Comparison of ENCODE assay signal across 8 cellular contexts in genomic region chrX:152635941-152636340, GRCh38. TPM values are rescaled to one million over a fixed set of nuclear protein-coding genes. Genes with fewer than 3 reads are reported as not detected.
DNase-seq lines count a peak whose midpoint lies in the region; ATAC-seq and TF ChIP-seq lines count a peak whose summit lies in the region.

No MANE protein-coding gene starts in this region.

- H3K36me3 ChIP-seq in A673 (ENCODE audit: insufficient read depth, low read length, poor library complexity, severe bottlenecking): no peaks in the 10 kb centered on the region

- CTCF ChIA-PET in A673 (lab: Charles Lee): interaction anchor here (1.0 kb wide), 1 partner anchor 883 kb away, joined by 3 read pairs; no protein-coding TSS in a partner anchor

- H3K27me3 ChIP-seq in A673 (replicated peaks; ENCODE audit: insufficient read depth, low read depth, low read length, poor library complexity): peaks cover 27% of the 10 kb centered on the region

- intact Hi-C loops in A673 (cut with micrococcal nuclease; ENCODE audit: unreplicated experiment): loop anchor here (2.0 kb wide), 1 partner anchor 883 kb away; no protein-coding TSS in a partner anchor

- DNase-seq in A673 (ENCODE audit: low spot score) (peak; percentile 49), NAMALWA (ENCODE audit: low spot score) (peak; percentile 27), iris pigment epithelial cell (ENCODE audit: low read depth) (peak; percentile 70)

- H3K4me3 ChIP-seq in A673 (ENCODE audit: low read depth, low read length, poor library complexity, severe bottlenecking): no peak overlapping the region
- no peak overlapping the region for H3K4me3 ChIP-seq in WI38 (ENCODE audit: low read depth, low read length)

- ATAC-seq in HG03442 (IDR thresholded peaks at IDR 0.05; ENCODE audit: unreplicated experiment) (no peak), HG03139 (IDR thresholded peaks at IDR 0.05; ENCODE audit: unreplicated experiment) (no peak), HG02571 (IDR thresholded peaks at IDR 0.05; ENCODE audit: unreplicated experiment) (no peak)

- no peaks in the 10 kb centered on the region for H3K4me1 ChIP-seq in A673 (ENCODE audit: insufficient read depth, low read length, poor library complexity, severe bottlenecking)

- POLR2A ChIA-PET in A673 (lab: Charles Lee; ENCODE audit: low non-redundant PET): no interaction called here

- H3K27ac ChIP-seq in A673 (ENCODE audit: low read depth, low read length, poor library complexity, severe bottlenecking): no peak overlapping the region

- no TSS peak for BruUV-seq in A673 (replicated peaks; lab: Mats Ljungman, UMichigan)

- H3K9me3 ChIP-seq in A673 (ENCODE audit: low read depth, low read length, poor library complexity, severe bottlenecking): no peaks in the 10 kb centered on the region

- TF ChIP-seq CTCF in A673 (conservative IDR thresholded peaks at IDR 0.05; ENCODE audit: low read depth, low read length) (peak; percentile 61), GM12873 (IDR thresholded peaks at IDR 0.05; ENCODE audit: insufficient read depth, low read depth, low read length, missing control alignments) (peak; percentile 64), WI38 (IDR thresholded peaks at IDR 0.05; ENCODE audit: low read depth, low read length) (peak; percentile 61)

RNA-seq across cellular contexts. Expression of gene GABRQ, which starts 1.8 kb away (rescaled TPM):
- total RNA-seq in A673 (2021): not detected in 2 replicates
